In the genomic region with DNA sequence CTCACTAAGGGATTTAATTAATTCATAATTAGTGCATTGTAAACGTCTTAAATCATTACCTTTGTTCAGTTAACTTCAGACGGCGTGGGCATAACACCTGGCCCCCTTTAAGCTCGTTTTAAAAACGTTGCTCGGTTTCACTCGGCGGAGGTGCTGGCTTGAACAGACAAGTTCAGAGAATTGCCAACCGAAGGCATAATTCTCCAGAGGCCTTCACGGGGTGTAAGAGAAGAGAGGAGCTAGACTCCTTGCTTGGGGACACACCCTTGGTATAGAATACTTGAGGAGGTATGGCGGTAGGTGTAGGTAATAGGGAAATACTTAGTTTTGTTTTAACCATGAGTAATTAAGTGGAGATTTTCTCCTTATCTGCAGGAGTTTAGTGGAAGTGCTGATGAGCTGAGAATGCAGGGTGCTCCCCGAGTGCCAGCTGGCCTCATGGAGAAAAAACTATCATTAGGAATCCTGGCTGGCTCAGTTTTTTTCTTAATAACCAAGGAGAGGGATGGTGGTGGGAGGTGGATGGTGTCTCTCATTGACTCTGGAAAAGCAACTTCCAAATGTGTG, we compare ENCODE assay signal across 1 cellular context.
TF ChIP-seq lines count a peak whose summit lies in the region.

No MANE protein-coding gene starts in this region.

TF ChIP-seq in GM23338, 12 proteins besides CTCF, POLR2A, EP300 and RAD21 (continued from another document):
- TF ChIP-seq ZNF462 (CRISPR knock-in tag; IDR thresholded peaks at IDR 0.05) (no peak), ZNF114 (CRISPR knock-in tag; IDR thresholded peaks at IDR 0.05) (no peak), EZH2 (IDR thresholded peaks at IDR 0.05; ENCODE audit: low read depth, unreplicated experiment) (no peak), EZH2phosphoT487 (IDR thresholded peaks at IDR 0.05; ENCODE audit: unreplicated experiment) (no peak), NANOG (IDR thresholded peaks at IDR 0.05; ENCODE audit: borderline replicate concordance) (no peak), ZNF331 (CRISPR knock-in tag; IDR thresholded peaks at IDR 0.05; ENCODE audit: low read depth) (no peak), STAT1 (IDR thresholded peaks at IDR 0.05; ENCODE audit: unreplicated experiment) (no peak), CREB1 (CRISPR knock-in tag; IDR thresholded peaks at IDR 0.05; ENCODE audit: low read depth) (no peak), JUNB (IDR thresholded peaks at IDR 0.05; ENCODE audit: unreplicated experiment) (no peak), POLR2AphosphoS5 (IDR thresholded peaks at IDR 0.05; ENCODE audit: low read depth) (no peak)
- TF ChIP-seq, protein P1, sequence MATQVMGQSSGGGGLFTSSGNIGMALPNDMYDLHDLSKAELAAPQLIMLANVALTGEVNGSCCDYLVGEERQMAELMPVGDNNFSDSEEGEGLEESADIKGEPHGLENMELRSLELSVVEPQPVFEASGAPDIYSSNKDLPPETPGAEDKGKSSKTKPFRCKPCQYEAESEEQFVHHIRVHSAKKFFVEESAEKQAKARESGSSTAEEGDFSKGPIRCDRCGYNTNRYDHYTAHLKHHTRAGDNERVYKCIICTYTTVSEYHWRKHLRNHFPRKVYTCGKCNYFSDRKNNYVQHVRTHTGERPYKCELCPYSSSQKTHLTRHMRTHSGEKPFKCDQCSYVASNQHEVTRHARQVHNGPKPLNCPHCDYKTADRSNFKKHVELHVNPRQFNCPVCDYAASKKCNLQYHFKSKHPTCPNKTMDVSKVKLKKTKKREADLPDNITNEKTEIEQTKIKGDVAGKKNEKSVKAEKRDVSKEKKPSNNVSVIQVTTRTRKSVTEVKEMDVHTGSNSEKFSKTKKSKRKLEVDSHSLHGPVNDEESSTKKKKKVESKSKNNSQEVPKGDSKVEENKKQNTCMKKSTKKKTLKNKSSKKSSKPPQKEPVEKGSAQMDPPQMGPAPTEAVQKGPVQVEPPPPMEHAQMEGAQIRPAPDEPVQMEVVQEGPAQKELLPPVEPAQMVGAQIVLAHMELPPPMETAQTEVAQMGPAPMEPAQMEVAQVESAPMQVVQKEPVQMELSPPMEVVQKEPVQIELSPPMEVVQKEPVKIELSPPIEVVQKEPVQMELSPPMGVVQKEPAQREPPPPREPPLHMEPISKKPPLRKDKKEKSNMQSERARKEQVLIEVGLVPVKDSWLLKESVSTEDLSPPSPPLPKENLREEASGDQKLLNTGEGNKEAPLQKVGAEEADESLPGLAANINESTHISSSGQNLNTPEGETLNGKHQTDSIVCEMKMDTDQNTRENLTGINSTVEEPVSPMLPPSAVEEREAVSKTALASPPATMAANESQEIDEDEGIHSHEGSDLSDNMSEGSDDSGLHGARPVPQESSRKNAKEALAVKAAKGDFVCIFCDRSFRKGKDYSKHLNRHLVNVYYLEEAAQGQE (IDR thresholded peaks at IDR 0.05; ENCODE audit: unreplicated experiment) = no peak
